Comparison of ENCODE assay signal across 1 cellular context in the genomic region with DNA sequence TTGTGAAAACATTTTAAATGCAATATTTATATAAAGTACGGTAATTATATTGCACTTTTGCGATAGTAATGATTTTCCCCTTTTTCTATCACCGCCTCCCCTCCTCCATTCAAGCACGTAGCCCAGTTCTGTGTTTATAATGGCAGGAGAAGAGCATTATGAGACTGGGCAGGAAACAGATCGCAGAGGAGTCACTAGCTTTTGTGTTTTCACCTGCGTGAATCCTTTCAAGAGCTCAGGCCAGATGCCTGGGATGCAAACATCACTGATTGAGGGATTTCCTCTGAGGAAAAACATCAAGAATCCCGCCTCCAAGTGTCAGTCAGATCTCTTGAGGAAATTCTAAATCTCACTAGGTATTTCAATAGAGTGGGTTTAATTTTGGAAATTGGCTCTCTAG.
TF ChIP-seq lines count a peak whose summit lies in the region.

No MANE protein-coding gene starts in this region.

TF ChIP-seq in HepG2, 621 proteins besides CTCF, POLR2A, EP300 and RAD21 (continued from another document):
- no peak for TF ChIP-seq POGZ (CRISPR knock-in tag; IDR thresholded peaks at IDR 0.05)
